ENCODE assay signal across 1 cellular context in genomic region chr19:40421993-40422392, GRCh38.
TF ChIP-seq lines count a peak whose summit lies in the region.

No MANE protein-coding gene starts in this region.

TF ChIP-seq in HEK293T, 16 proteins besides CTCF, POLR2A, EP300 and RAD21:
- TF ChIP-seq ZNF384 (IDR thresholded peaks at IDR 0.05), result peak; percentile 53; the same call in 1 of the 2 replicates
